In the genomic region with DNA sequence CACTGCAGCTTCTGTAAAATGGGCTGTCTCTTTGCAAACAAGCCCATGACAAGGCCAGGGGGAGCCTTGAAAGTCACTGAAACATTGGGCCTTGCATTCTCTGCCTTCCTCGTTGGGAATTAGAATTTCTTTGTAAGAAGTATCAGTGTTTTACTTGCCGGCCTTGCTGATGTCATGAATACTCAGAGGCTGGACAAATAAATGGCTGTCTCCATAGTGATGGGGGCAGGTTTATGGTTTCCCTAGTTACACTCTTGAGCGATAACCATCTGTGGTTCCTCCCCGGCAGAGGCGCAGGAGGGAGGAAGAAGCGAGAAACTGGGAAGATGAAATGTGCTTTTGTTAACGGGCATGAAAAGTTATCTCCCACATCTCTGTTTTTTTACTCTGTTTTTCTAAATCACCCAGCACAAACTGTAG, we compare ENCODE assay signal across 8 cellular contexts.
DNase-seq lines count a peak whose midpoint lies in the region; ATAC-seq and TF ChIP-seq lines count a peak whose summit lies in the region.

No MANE protein-coding gene starts in this region.

- H4K20me1 ChIP-seq in PC-3 (ENCODE audit: low read length), result no peaks in the 10 kb centered on the region

- no peak overlapping the region for H3K9ac ChIP-seq in PC-3 (ENCODE audit: low read length)

- H3F3A ChIP-seq in PC-3 (ENCODE audit: low read length, unreplicated experiment), result no peaks in the 10 kb centered on the region

- ATAC-seq in GM21717 (IDR thresholded peaks at IDR 0.05; ENCODE audit: unreplicated experiment) (peak; percentile 66), PC-3 (peak; percentile 53; the same call in 1 of the 2 replicates), GM21529 (IDR thresholded peaks at IDR 0.05; ENCODE audit: unreplicated experiment) (no peak), GM19455 (IDR thresholded peaks at IDR 0.05; ENCODE audit: unreplicated experiment) (no peak)

- no peaks in the 10 kb centered on the region for H3K9me2 ChIP-seq in PC-3 (replicated peaks; ENCODE audit: low read length)

- CTCF ChIA-PET in PC-3 (lab: Charles Lee), result no interaction called here

- intact Hi-C loops in PC-3 (cut with micrococcal nuclease), result no loop called here

- no peak for TF ChIP-seq CTCF in PC-3 (conservative IDR thresholded peaks at IDR 0.05; ENCODE audit: low read depth, low read length)

- no peak overlapping the region for H2AFZ ChIP-seq in PC-3 (ENCODE audit: low read length)

- no peak overlapping the region for H3K4me3 ChIP-seq in PC-3 (ENCODE audit: low read length)

- no peaks in the 10 kb centered on the region for H3K36me3 ChIP-seq in PC-3 (ENCODE audit: low read depth, low read length)

- BruUV-seq in PC-3 (replicated peaks; lab: Mats Ljungman, UMichigan), result no TSS peak

- no peak overlapping the region for H3K4me2 ChIP-seq in PC-3 (ENCODE audit: low read length)

- POLR2A ChIA-PET in PC-3 (lab: Charles Lee; ENCODE audit: unreplicated experiment), result no interaction called here

- H3K9me3 ChIP-seq in PC-3 (ENCODE audit: low read length), result no peaks in the 10 kb centered on the region

- H3K27me3 ChIP-seq in PC-3 (ENCODE audit: low read length), result peaks cover 85% of the 10 kb centered on the region

- no peak overlapping the region for H3K27ac ChIP-seq in PC-3 (ENCODE audit: low read length)

- H3K79me2 ChIP-seq in PC-3 (ENCODE audit: low read length), result no peaks in the 10 kb centered on the region

- peak; percentile 74 for DNase-seq in COLO829 (ENCODE audit: low spot score)
- peak; percentile 54 for DNase-seq in PC-3
- peak; percentile 12 for DNase-seq in hepatic stellate cell (ENCODE audit: low spot score)
- no peak for DNase-seq in NCI-H446 treated with DMSO at 0.1 percent for 48 hours (lab: John Stamatoyannopoulos, UW)
- no peak for DNase-seq in HuH-7 (ENCODE audit: low spot score)

- peaks cover 6% of the 10 kb centered on the region; the same call in 1 of the 2 replicates for H3K4me1 ChIP-seq in PC-3 (ENCODE audit: insufficient read depth, low read length)

Comparison
In these comparisons a context has a peak if more than half of its experiments do, and no peak if none do; other contexts are left out.
1. DNase-seq: peak in COLO829 (single experiment), PC-3 (single experiment) and hepatic stellate cell (single experiment); none in NCI-H446 treated with DMSO at 0.1 percent for 48 hours (single experiment) and HuH-7 (single experiment).
2. ATAC-seq: peak in GM21717 (single experiment) and PC-3 (single experiment); none in GM21529 (single experiment) and GM19455 (single experiment).